In the genomic region with DNA sequence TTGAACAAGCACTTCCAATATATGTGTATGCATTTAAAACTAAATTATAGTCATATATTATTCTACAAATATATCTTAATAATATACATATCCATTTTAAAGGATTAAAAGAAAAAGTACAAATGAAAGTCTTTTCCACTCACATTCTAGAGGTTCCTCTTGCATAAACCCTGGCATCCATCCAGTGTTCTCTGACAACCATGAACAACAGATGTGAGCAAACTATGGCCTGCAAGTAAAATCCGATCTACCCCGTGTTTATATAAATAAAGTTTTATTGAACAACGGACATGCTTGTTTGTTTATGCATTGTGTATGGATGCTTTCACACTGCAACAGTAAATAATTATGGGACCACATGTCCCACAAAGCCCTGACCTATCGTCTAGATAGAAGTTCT, we compare ENCODE assay signal across 19 cellular contexts.
A peak's percentile ranks its signal among the peaks of the same experiment; 100 is the strongest.
DNase-seq lines count a peak whose midpoint lies in the region; ATAC-seq and TF ChIP-seq lines count a peak whose summit lies in the region.
"Had no signal": no experiment of that assay in that cellular context is flagged by ENCODE, and none has a peak within 500 bp of the region (broad histone marks: within the 10 kb centered on the region; RNA-seq: fewer than 3 reads in every experiment).

No MANE protein-coding gene starts in this region.

- H3K4me3 Mint-ChIP-seq in naive thymus-derived CD8-positive, alpha-beta T cell, result no peak overlapping the region
- H3K4me3 Mint-ChIP-seq: CD8-positive, alpha-beta T cell had no signal

- DNase-seq in NCI-H2029 (lab: John Stamatoyannopoulos, UW) (peak; percentile 0), NCI-H2029 treated with DMSO at 0.1 percent for 48 hours (lab: John Stamatoyannopoulos, UW) (no peak), NCI-H2171 treated with DMSO at 0.1 percent for 48 hours (lab: John Stamatoyannopoulos, UW) (peak; percentile 24), astrocyte of the spinal cord (ENCODE audit: low read depth, low spot score) (peak; percentile 9), renal cortical epithelial cell (ENCODE audit: low read depth) (peak; percentile 1), NCI-H510A (lab: John Stamatoyannopoulos, UW) (no peak)
- no peak for DNase-seq in stimulated activated naive CD4-positive, alpha-beta T cell treated with Interleukin-2 at 50 U/mL for 16 hours (lab: John Stamatoyannopoulos, UW)
- no peak for DNase-seq in naive thymus-derived CD8-positive, alpha-beta T cell
- DNase-seq: Calu3; CD8-positive, alpha-beta T cell; DMS79 treated with DMSO at 0.1 percent for 48 hours; H7; MG63; NCI-H1048; NCI-H1436; NCI-H1930; NCI-H524 had no signal

- TF ChIP-seq CTCF in astrocyte of the spinal cord (IDR thresholded peaks at IDR 0.05; ENCODE audit: low read depth, low read length), result no peak

- no peak for ATAC-seq in naive thymus-derived CD8-positive, alpha-beta T cell
- ATAC-seq: CD8-positive, alpha-beta T cell had no signal

- H3K4me3 ChIP-seq in astrocyte of the spinal cord (ENCODE audit: low read depth, low read length), result no peak overlapping the region
- H3K4me3 ChIP-seq: BLaER1, MG63, SJSA1 had no signal

- POLR2A ChIA-PET in naive thymus-derived CD8-positive, alpha-beta T cell (lab: Charles Lee), result no interaction called here

- H3K9me3 Mint-ChIP-seq in naive thymus-derived CD8-positive, alpha-beta T cell, result peaks cover 0 to 5% (median under 1%) of the 10 kb centered on the region in 9 donors

- no peaks in the 10 kb centered on the region for H3K27me3 Mint-ChIP-seq in naive thymus-derived CD8-positive, alpha-beta T cell

- no peak overlapping the region for H3K27ac Mint-ChIP-seq in naive thymus-derived CD8-positive, alpha-beta T cell
- H3K27ac Mint-ChIP-seq: CD8-positive, alpha-beta T cell had no signal

- no peaks in the 10 kb centered on the region for H3K36me3 Mint-ChIP-seq in naive thymus-derived CD8-positive, alpha-beta T cell
- H3K36me3 Mint-ChIP-seq: CD8-positive, alpha-beta T cell had no signal

- H3K4me1 Mint-ChIP-seq in naive thymus-derived CD8-positive, alpha-beta T cell, result no peaks in the 10 kb centered on the region

- in situ Hi-C loops in astrocyte of the spinal cord (cut with HindIII; ENCODE audit: low sequenced_read_pairs), result no loop called here

Comparison
In these comparisons a context has a peak if more than half of its experiments do, and no peak if none do; other contexts are left out.
1. DNase-seq: peak in NCI-H2029 (single experiment), NCI-H2171 treated with DMSO at 0.1 percent for 48 hours (single experiment), astrocyte of the spinal cord (single experiment) and renal cortical epithelial cell (single experiment); none in NCI-H2029 treated with DMSO at 0.1 percent for 48 hours (single experiment), stimulated activated naive CD4-positive, alpha-beta T cell treated with Interleukin-2 at 50 U/mL for 16 hours (single experiment), NCI-H510A (single experiment) and naive thymus-derived CD8-positive, alpha-beta T cell (0 of 10).